1 cellular context compared by ENCODE assay signal in the genomic region with DNA sequence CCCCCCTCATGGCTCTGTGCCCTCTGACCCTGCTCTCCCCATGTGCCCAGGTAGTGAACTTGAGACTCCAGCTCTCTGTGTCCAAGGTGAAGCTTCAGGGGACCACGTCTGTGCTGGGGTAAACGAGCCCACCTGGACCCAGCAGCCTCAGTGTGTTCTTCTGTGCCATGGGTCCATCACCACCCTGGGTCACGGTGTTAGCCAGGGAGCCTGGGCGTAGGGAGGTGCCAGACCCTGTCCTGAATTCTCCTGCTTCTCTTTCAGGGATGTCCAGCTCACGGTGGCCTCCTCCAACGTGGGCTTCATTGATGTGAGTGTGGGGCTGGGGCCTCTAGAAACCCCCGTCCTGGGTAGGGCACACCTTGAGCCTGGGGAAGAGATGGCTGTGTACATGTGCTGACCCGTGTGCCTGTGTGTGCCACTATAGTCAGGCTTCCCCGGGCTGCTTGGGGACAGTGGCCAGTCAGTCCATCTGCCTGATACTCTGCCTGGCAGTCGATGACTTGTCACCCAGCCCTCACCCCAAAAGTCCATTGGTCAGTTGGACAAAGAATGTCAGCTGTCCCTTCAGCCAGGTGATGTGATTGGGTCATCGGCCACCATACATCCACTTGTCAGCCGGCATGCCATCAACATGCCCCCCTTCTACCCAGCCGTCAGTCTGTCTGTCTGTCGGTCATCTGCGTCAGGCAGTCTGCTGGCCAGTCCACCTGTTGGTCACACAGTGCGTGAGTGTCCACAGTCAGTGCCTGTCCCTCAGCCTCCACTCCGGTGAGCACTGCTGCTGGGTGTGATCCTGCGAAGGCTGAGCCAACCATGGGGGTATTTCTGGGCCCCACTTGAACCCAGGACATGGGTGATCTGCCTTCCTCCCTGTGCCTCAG.
TF ChIP-seq lines count a peak whose summit lies in the region.

No MANE protein-coding gene starts in this region.

TF ChIP-seq in HEK293, 187 proteins besides CTCF, POLR2A, EP300 and RAD21 (continued from another document):
- TF ChIP-seq SP7 (tag by site-specific recombination; IDR thresholded peaks at IDR 0.05) = no peak
- TF ChIP-seq ZNF394 (tag by site-specific recombination; IDR thresholded peaks at IDR 0.05; ENCODE audit: borderline replicate concordance) = no peak
- no peak for TF ChIP-seq ZFP69B (tag by site-specific recombination; IDR thresholded peaks at IDR 0.05)
- no peak for TF ChIP-seq ZNF426 (tag by site-specific recombination; IDR thresholded peaks at IDR 0.05)
- no peak for TF ChIP-seq ZNF239 (tag by site-specific recombination; IDR thresholded peaks at IDR 0.05)
